ENCODE assay signal across 17 cellular contexts in the genomic region with DNA sequence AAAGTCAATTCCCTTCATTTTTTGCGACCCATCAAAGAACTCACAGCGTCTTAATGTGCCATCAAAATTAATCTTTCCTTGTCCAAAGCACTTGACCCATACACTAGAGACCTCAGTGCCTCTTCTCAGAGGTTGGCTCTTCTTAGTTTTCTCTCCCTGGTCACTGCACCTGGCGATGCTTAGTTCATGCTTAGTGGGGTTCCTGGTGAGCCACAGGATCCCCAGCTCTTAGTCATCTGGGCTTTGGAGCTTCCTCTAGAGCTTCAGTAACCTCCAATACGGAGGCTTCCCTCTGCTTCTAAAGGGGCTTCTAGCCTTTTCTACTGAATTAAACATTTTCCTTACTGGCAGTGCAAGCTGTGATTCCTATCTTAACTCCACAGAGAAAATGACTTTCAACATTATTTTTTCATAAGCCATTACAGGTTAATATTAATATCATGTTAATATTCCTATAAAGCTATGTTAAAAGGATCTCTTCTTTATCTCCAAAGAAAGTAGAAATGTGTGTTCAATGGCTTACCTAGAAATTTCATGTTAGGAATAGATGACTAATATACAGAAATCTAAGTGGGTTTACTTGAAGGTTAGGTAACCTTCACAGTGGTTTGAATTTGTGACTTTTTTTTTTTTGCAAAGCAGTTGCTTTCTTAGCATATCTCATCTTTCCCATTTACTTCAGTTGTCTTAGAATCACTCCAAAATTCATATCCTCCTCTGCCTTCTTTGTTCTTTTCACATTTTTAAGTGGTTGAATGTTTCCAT.
DNase-seq lines count a peak whose midpoint lies in the region; ATAC-seq and TF ChIP-seq lines count a peak whose summit lies in the region.
"Had no signal": no experiment of that assay in that cellular context is flagged by ENCODE, and none has a peak within 500 bp of the region (broad histone marks: within the 10 kb centered on the region; RNA-seq: fewer than 3 reads in every experiment).

No MANE protein-coding gene starts in this region.

- no peaks in the 10 kb centered on the region for H3K27me3 Mint-ChIP-seq in endodermal cell (ENCODE audit: insufficient read depth)

- H3K36me3 ChIP-seq in endodermal cell (ENCODE audit: control insufficient read depth, insufficient read depth, low read length) = no peaks in the 10 kb centered on the region
- H3K36me3 ChIP-seq: brain microvascular endothelial cell had no signal

- no peak overlapping the region for H3K27ac Mint-ChIP-seq in endodermal cell

- ATAC-seq in GM18907 (IDR thresholded peaks at IDR 0.05; ENCODE audit: unreplicated experiment) (peak; percentile 79), GM18502 (IDR thresholded peaks at IDR 0.05; ENCODE audit: poor library complexity, unreplicated experiment) (no peak)

- H3K9me3 Mint-ChIP-seq in endodermal cell = no peaks in the 10 kb centered on the region

- no peak overlapping the region for H3K4me3 ChIP-seq in endodermal cell (ENCODE audit: low read length)

- H3K36me3 Mint-ChIP-seq in endodermal cell (ENCODE audit: low read depth) = no peaks in the 10 kb centered on the region

- no peak overlapping the region for H3K9ac ChIP-seq in endodermal cell (ENCODE audit: extremely low read depth, low read length, poor library complexity, severe bottlenecking)
- H3K9ac ChIP-seq: parathyroid adenoma had no signal

- no peak overlapping the region for H3K27ac ChIP-seq in endodermal cell (ENCODE audit: low read depth, low read length)
- H3K27ac ChIP-seq: 22Rv1, brain microvascular endothelial cell, parathyroid adenoma had no signal

- H3K4me3 Mint-ChIP-seq in endodermal cell = no peak overlapping the region

- H3K27me3 ChIP-seq in endodermal cell (ENCODE audit: control insufficient read depth, insufficient read depth, low read length, poor library complexity, severe bottlenecking) = no peaks in the 10 kb centered on the region
- H3K27me3 ChIP-seq: brain microvascular endothelial cell had no signal

- H3K4me1 ChIP-seq in endodermal cell (ENCODE audit: control insufficient read depth, insufficient read depth, low read length) = no peaks in the 10 kb centered on the region
- H3K4me1 ChIP-seq: parathyroid adenoma had no signal

- WGBS in endodermal cell (ENCODE audit: insufficient coverage in 1 of 2, insufficient read length in 1 of 2), 2 experiments = 86 to 100% methylated on average over 3 to 4 of the region's 4 CpGs

- peaks cover 9% of the 10 kb centered on the region for H3K4me1 Mint-ChIP-seq in endodermal cell

- no peaks in the 10 kb centered on the region for H3K9me3 ChIP-seq in endodermal cell (ENCODE audit: control insufficient read depth, low read length)

- no peak for TF ChIP-seq CTCF in endodermal cell (conservative IDR thresholded peaks at IDR 0.05)

- DNase-seq in NCI-H1417 (lab: John Stamatoyannopoulos, UW) = peak in 2 of 3 experiments; percentile 7 to 16
- DNase-seq in NCI-H1417 treated with DMSO at 0.1 percent for 48 hours (lab: John Stamatoyannopoulos, UW) = no peak
- DNase-seq in LHCN-M2 (ENCODE audit: low read depth) = peak; percentile 1
- peak; percentile 50 for DNase-seq in glomerular visceral epithelial cell (ENCODE audit: extremely low spot score)
- DNase-seq in AG08396 (ENCODE audit: low spot score) = no peak
- DNase-seq in endodermal cell = no peak
- DNase-seq: activated CD4-positive, alpha-beta T cell treated with anti-CD3 and anti-CD28 coated beads for 4 hours; activated effector memory CD4-positive, alpha-beta T cell treated with anti-CD3 and anti-CD28 coated beads, Interleukin-2, amount 50 U/mL, for 16 hours; brain microvascular endothelial cell; hypothalamus; NCI-H1092 treated with DMSO at 0.1 percent for 48 hours; NCI-H446; Right ventricle myocardium superior had no signal

Comparison
In these comparisons a context has a peak if more than half of its experiments do, and no peak if none do; other contexts are left out.
1. DNase-seq: peak in NCI-H1417 (2 of 3), LHCN-M2 (single experiment) and glomerular visceral epithelial cell (single experiment); none in NCI-H1417 treated with DMSO at 0.1 percent for 48 hours (single experiment), AG08396 (single experiment) and endodermal cell (single experiment).